In the genomic region with DNA sequence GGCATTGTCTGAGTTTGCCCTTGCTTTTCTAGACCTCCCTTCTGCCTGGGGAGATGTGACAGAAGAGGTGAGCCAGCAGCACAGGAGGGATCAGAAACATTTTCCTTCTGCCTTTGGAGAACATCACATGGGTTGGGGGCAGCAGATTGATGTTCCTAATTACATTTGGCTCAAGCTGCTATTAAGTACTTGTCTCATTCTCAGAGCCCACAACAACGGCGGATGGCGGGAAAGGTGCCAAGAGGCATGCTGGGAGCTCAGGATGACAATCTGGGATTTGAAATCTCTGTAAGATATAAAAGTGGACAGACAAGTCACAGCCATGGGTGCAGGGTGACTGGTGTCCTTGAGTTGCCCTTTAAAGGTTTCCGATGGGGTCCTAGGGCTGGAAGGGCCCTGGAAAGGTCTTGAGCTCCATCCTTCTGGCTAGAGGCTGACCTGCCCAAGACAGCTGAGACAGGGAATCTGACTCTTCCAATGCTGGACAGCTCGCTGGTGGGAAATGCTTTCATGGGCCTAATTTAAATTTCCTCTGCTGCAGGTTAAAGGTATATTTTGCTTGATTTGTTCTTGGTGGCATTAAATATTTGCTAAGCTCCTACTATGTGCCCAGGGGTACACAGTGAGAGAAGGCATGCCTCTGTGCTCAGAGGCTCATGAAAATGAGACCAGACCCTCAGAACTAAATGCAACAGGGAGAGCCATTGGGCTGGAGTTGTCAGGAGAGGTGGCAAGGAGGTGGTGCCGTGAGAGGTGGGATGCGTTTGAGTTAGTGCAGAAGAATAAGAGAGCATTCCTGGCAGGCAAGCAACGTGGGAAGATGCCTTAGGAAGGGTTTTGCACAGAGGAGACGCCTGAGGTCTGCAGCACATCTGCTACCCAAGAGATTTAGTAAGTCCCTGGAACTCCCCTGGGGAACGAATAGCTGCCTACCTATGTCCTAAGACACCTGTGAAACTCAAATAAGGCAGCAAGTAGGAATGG, we compare ENCODE assay signal across 14 cellular contexts. TPM values are rescaled to one million over a fixed set of nuclear protein-coding genes. Genes with fewer than 3 reads are reported as not detected.
DNase-seq lines count a peak whose midpoint lies in the region; ATAC-seq and TF ChIP-seq lines count a peak whose summit lies in the region.
"Had no signal": no experiment of that assay in that cellular context is flagged by ENCODE, and none has a peak within 500 bp of the region (broad histone marks: within the 10 kb centered on the region; RNA-seq: fewer than 3 reads in every experiment).

No MANE protein-coding gene starts in this region.

- H3K9me3 Mint-ChIP-seq in stimulated activated effector memory CD8-positive, alpha-beta T cell treated with anti-CD3 and anti-CD28 coated beads, Interleukin-12 subunit alpha, Interleukin-12 subunit beta, amount 100 ng/mL, for 72 hours, result no peaks in the 10 kb centered on the region
- H3K9me3 Mint-ChIP-seq: activated B cell treated with CpG ODN at 0.5 μM for 24 hours had no signal

- H3K79me2 ChIP-seq in SK-N-SH (ENCODE audit: insufficient read depth), result no peaks in the 10 kb centered on the region
- no peaks in the 10 kb centered on the region for H3K79me2 ChIP-seq in mammary epithelial cell (ENCODE audit: insufficient read depth, low read length)

- no peaks in the 10 kb centered on the region for H3K9me2 ChIP-seq in SK-N-SH

- ATAC-seq in SK-N-SH treated with all-trans-retinoic acid at 6 μM for 48 hours, result no peak
- no peak for ATAC-seq in stimulated activated effector memory CD8-positive, alpha-beta T cell treated with anti-CD3 and anti-CD28 coated beads, Interleukin-12 subunit alpha, Interleukin-12 subunit beta, amount 100 ng/mL, for 72 hours
- ATAC-seq: HCT116 had no signal

- CTCF ChIA-PET in SK-N-SH (lab: Yijun Ruan, JAX) (interaction anchor here (0.9 to 9.3 kb wide), 6 partner anchors 15 to 97 kb away, joined by 3 to 83 read pairs (median 6); no protein-coding TSS in a partner anchor), mammary epithelial cell (lab: Charles Lee; ENCODE audit: low non-redundant PET) (interaction anchor here (0.6 kb wide), 2 partner anchors 63 to 98 kb away, joined by 3 to 4 read pairs; no protein-coding TSS in a partner anchor)

- intact Hi-C loops in mammary epithelial cell (cut with micrococcal nuclease), result no loop called here

- no peak overlapping the region for H3K4me3 ChIP-seq in SK-N-SH (ENCODE audit: low read depth in 2 of 2, low read length in 1 of 2)
- H3K4me3 ChIP-seq in mammary epithelial cell (replicated peaks in 1 of 3; ENCODE audit: insufficient read depth in 1 of 3, low read depth in 2 of 3, low read length in 3 of 3), result no peak overlapping the region

- no peak for TF ChIP-seq RAD21 in SK-N-SH (IDR thresholded peaks at IDR 0.05; ENCODE audit: low read length)

- WGBS in SK-N-SH (ENCODE audit: low lambda C conversion rate), result 93% methylated on average over 10 of the region's 10 CpGs
- 78% methylated on average over 10 of the region's 10 CpGs for WGBS in mammary epithelial cell (ENCODE audit: low coverage, missing lambda C conversion rate)

- H3K36me3 Mint-ChIP-seq in stimulated activated effector memory CD8-positive, alpha-beta T cell treated with anti-CD3 and anti-CD28 coated beads, Interleukin-12 subunit alpha, Interleukin-12 subunit beta, amount 100 ng/mL, for 72 hours, result peaks cover 5% of the 10 kb centered on the region

- no TSS peak for BruUV-seq in mammary epithelial cell (replicated peaks; lab: Mats Ljungman, UMichigan)

- no peak overlapping the region for H3K9ac ChIP-seq in SK-N-SH
- no peak overlapping the region for H3K9ac ChIP-seq in mammary epithelial cell (ENCODE audit: insufficient read depth, low read length)

- peaks cover 7% of the 10 kb centered on the region for H3F3A ChIP-seq in SK-N-SH (replicated peaks; ENCODE audit: insufficient read depth)

- no peaks in the 10 kb centered on the region; the same call in 1 of the 2 replicates for H3K27me3 ChIP-seq in SK-N-SH (ENCODE audit: insufficient read depth)
- no peaks in the 10 kb centered on the region for H3K27me3 ChIP-seq in mammary epithelial cell (ENCODE audit: insufficient read depth, low read length)

- no peak for TF ChIP-seq EP300 in SK-N-SH (IDR thresholded peaks at IDR 0.05; ENCODE audit: borderline replicate concordance in 1 of 2, low read depth in 1 of 2, low read length in 1 of 2)

- H3K4me1 ChIP-seq in SK-N-SH (ENCODE audit: control insufficient read depth in 1 of 2, insufficient read depth in 2 of 2, low read depth in 1 of 2, low read length in 1 of 2) (peaks cover 0 to 12% of the 10 kb centered on the region in 2 experiments; a peak in 1 of 4 replicates), mammary epithelial cell (ENCODE audit: insufficient read depth, low read length) (peaks cover 15% of the 10 kb centered on the region)

- H3K9me3 ChIP-seq in SK-N-SH, result no peaks in the 10 kb centered on the region
- H3K9me3 ChIP-seq in mammary epithelial cell (replicated peaks; ENCODE audit: insufficient read depth, low read length), result no peaks in the 10 kb centered on the region
- H3K9me3 ChIP-seq: psoas muscle had no signal

- H3K36me3 ChIP-seq in SK-N-SH (replicated peaks in 1 of 2; ENCODE audit: control insufficient read depth in 1 of 2, insufficient read depth in 2 of 2, low read length in 1 of 2) (no peaks in the 10 kb centered on the region), mammary epithelial cell (ENCODE audit: insufficient read depth, low read length) (no peaks in the 10 kb centered on the region)

- no peak overlapping the region for H3K4me2 ChIP-seq in SK-N-SH
- no peak overlapping the region for H3K4me2 ChIP-seq in mammary epithelial cell (ENCODE audit: insufficient read depth, low read depth, low read length)

- no peak overlapping the region for H3K27ac Mint-ChIP-seq in stimulated activated effector memory CD8-positive, alpha-beta T cell treated with anti-CD3 and anti-CD28 coated beads, Interleukin-12 subunit alpha, Interleukin-12 subunit beta, amount 100 ng/mL, for 72 hours
- H3K27ac Mint-ChIP-seq: activated B cell treated with CpG ODN at 0.5 μM for 24 hours had no signal

- H3K4me1 Mint-ChIP-seq in stimulated activated effector memory CD8-positive, alpha-beta T cell treated with anti-CD3 and anti-CD28 coated beads, Interleukin-12 subunit alpha, Interleukin-12 subunit beta, amount 100 ng/mL, for 72 hours, result peaks cover 14% of the 10 kb centered on the region

- H4K20me1 ChIP-seq in SK-N-SH (ENCODE audit: insufficient read depth) (no peaks in the 10 kb centered on the region), mammary epithelial cell (ENCODE audit: insufficient read depth, low read length) (no peaks in the 10 kb centered on the region)

- dilution Hi-C loops in mammary epithelial cell (cut with HindIII; ENCODE audit: low sequenced_read_pairs), result no loop called here

- in situ Hi-C loops in mammary epithelial cell (cut with MboI; ENCODE audit: low sequenced_read_pairs in 2 of 2), result no loop called here

- DNase-seq in SK-N-SH, result no peak
- peak; percentile 89 for DNase-seq in NCI-H1694 treated with DMSO at 0.1 percent for 48 hours (lab: John Stamatoyannopoulos, UW)
- DNase-seq in stimulated activated effector memory CD8-positive, alpha-beta T cell treated with anti-CD3 and anti-CD28 coated beads, Interleukin-12 subunit alpha, Interleukin-12 subunit beta, amount 100 ng/mL, for 72 hours (ENCODE audit: low spot score in 2 of 2), result no peak
- DNase-seq in activated gamma-delta T cell (lab: John Stamatoyannopoulos, UW), result no peak
- DNase-seq in mammary epithelial cell, result no peak
- DNase-seq in A172 (ENCODE audit: low spot score), result no peak
- DNase-seq: ACHN; activated B cell treated with CpG ODN at 0.5 μM for 24 hours; mesendoderm; stimulated activated CD4-positive, alpha-beta T cell treated with anti-CD3 and anti-CD28 coated beads, Interleukin-1b, Interleukin-23, amount 100 ng/mL, for 48 hours had no signal

- POLR2A ChIA-PET in SK-N-SH (lab: Yijun Ruan, JAX), result no interaction called here

- peak overlapping the region; percentile 1 for H3K4me3 Mint-ChIP-seq in stimulated activated effector memory CD8-positive, alpha-beta T cell treated with anti-CD3 and anti-CD28 coated beads, Interleukin-12 subunit alpha, Interleukin-12 subunit beta, amount 100 ng/mL, for 72 hours

- no peak overlapping the region for H3K27ac ChIP-seq in SK-N-SH (ENCODE audit: low read depth in 2 of 2, low read length in 1 of 2)
- peak overlapping the region; percentile 27 for H3K27ac ChIP-seq in angular gyrus (ENCODE audit: low read depth, low read length)
- no peak overlapping the region for H3K27ac ChIP-seq in mammary epithelial cell (ENCODE audit: insufficient read depth, low read depth, low read length)
- H3K27ac ChIP-seq: psoas muscle had no signal

- H2AFZ ChIP-seq in SK-N-SH (ENCODE audit: low read depth), result no peak overlapping the region
- no peak overlapping the region for H2AFZ ChIP-seq in mammary epithelial cell (ENCODE audit: low read depth, low read length)

- TF ChIP-seq CTCF in SK-N-SH (IDR thresholded peaks at IDR 0.05) (no peak), mammary epithelial cell (conservative IDR thresholded peaks at IDR 0.05 in 1 of 2, IDR thresholded peaks at IDR 0.05 in 1 of 2; ENCODE audit: extremely low read depth in 1 of 2, insufficient read depth in 1 of 2, low read depth in 1 of 2, low read length in 2 of 2) (no peak)

TF ChIP-seq in SK-N-SH, 30 proteins besides CTCF, POLR2A, EP300 and RAD21 (continues in another document):
- no peak for TF ChIP-seq RFX5 (IDR thresholded peaks at IDR 0.05; ENCODE audit: low read length)

TF ChIP-seq in SK-N-SH treated with all-trans-retinoic acid at 6 μM for 48 hours, 23 proteins besides CTCF, POLR2A, EP300 and RAD21 (continues in another document):
- TF ChIP-seq RARB (CRISPR knock-in tag; IDR thresholded peaks at IDR 0.05) (no peak), ISL1 (CRISPR knock-in tag; IDR thresholded peaks at IDR 0.05) (no peak), CSDC2 (CRISPR knock-in tag; IDR thresholded peaks at IDR 0.05) (no peak), PPARA (CRISPR knock-in tag; IDR thresholded peaks at IDR 0.05; ENCODE audit: borderline replicate concordance) (no peak), OSR1 (CRISPR knock-in tag; IDR thresholded peaks at IDR 0.05) (no peak)

RNA-seq across cellular contexts. Expression of a gene that starts 2.2 kb away (rescaled TPM):
- polyA plus RNA-seq in SK-N-SH (2012; rRNA removed) (2.3 and 3.6 TPM in 2 replicates), mammary epithelial cell (2.6 TPM)
- polyA plus RNA-seq in SK-N-SH (2012; cell fraction: cytosol; rRNA removed), result 1.6 and 2.5 TPM in 2 replicates
- 2.8 and 3.1 TPM in 2 replicates for polyA plus RNA-seq in SK-N-SH (2012; cell fraction: nucleus; rRNA removed)
- 1 to 10 TPM; 3.2 to 4.3 TPM for total RNA-seq in mammary epithelial cell
- 2.7 TPM for polyA minus RNA-seq in mammary epithelial cell
- total RNA-seq in A172 (2014; rRNA removed; shearing (Covaris generic)), result 0.43 and 1.2 TPM in 2 replicates
